10 cellular contexts compared by ENCODE assay signal in genomic region chr6:93424303-93425064, GRCh38. TPM values are rescaled to one million over a fixed set of nuclear protein-coding genes. Genes with fewer than 3 reads are reported as not detected.
DNase-seq lines count a peak whose midpoint lies in the region; ATAC-seq, FAIRE-seq and TF ChIP-seq lines count a peak whose summit lies in the region.
"Had no signal": no experiment of that assay in that cellular context is flagged by ENCODE, and none has a peak within 500 bp of the region (broad histone marks: within the 10 kb centered on the region; RNA-seq: fewer than 3 reads in every experiment).

No MANE protein-coding gene starts in this region.

- no peaks in the 10 kb centered on the region for H4K20me1 ChIP-seq in GM12878 (ENCODE audit: control insufficient read depth, insufficient read depth)

- H3K9me3 ChIP-seq in GM12878 (replicated peaks; ENCODE audit: control insufficient read depth, insufficient read depth, low read length) = no peaks in the 10 kb centered on the region; the same call in 2 of the 3 replicates

- no TSS peak for BruUV-seq in GM12878 (replicated peaks; lab: Mats Ljungman, UMichigan)

- RAD21 ChIA-PET in GM12878 (lab: Charles Lee; ENCODE audit: unreplicated experiment) = interaction anchor here (0.7 to 2.1 kb wide), 4 partner anchors 307 to 613 kb away, joined by 3 to 15 read pairs (median 6); no protein-coding TSS in a partner anchor

- FAIRE-seq in GM12878 (lab: Jason Lieb, UNC) = no peak

- intact Hi-C loops in GM12878 (cut with micrococcal nuclease; ENCODE audit: unreplicated experiment) = loop anchor here (5.0 kb wide), 1 partner anchor 387 kb away; no protein-coding TSS in a partner anchor

- H3K9ac ChIP-seq in GM12878 (ENCODE audit: control insufficient read depth, insufficient read depth, low read length) = no peak overlapping the region

- no peaks in the 10 kb centered on the region for H3K79me2 ChIP-seq in GM12878 (ENCODE audit: control insufficient read depth, insufficient read depth, low read length)

- peak; percentile 66 for ATAC-seq in GM12878

- 21% methylated on average over 2 of the region's 2 CpGs for WGBS in GM12878 (ENCODE audit: insufficient coverage, insufficient replicate concordance, low lambda C conversion rate, missing lambda C conversion rate)

- TF ChIP-seq EP300 in Ishikawa (IDR thresholded peaks at IDR 0.05; ENCODE audit: borderline replicate concordance) (no peak), GM12878 (IDR thresholded peaks at IDR 0.05; ENCODE audit: borderline replicate concordance in 1 of 2, control insufficient read depth in 1 of 2, low read depth in 2 of 2, low read length in 2 of 2) (no peak)

- H3K36me3 ChIP-seq in GM12878 (ENCODE audit: control insufficient read depth in 2 of 2, insufficient read depth in 2 of 2, low read length in 1 of 2) = no peaks in the 10 kb centered on the region

- SMC1A ChIA-PET in GM12878 (lab: Charles Lee; ENCODE audit: uncharacterized antibody, unreplicated experiment) = interaction anchor here (0.7 to 3.9 kb wide), 6 partner anchors 14 to 614 kb away, joined by 3 to 19 read pairs (median 3); no protein-coding TSS in a partner anchor

- H3K4me3 ChIP-seq in GM12878 = no peak overlapping the region

- TF ChIP-seq RAD21 in Ishikawa (IDR thresholded peaks at IDR 0.05; ENCODE audit: low read depth) (peak; percentile 59), GM12878 (IDR thresholded peaks at IDR 0.05; ENCODE audit: insufficient read depth, low read depth, low read length) (peak; percentile 37; the same call in 1 of the 2 replicates)

- H2AFZ ChIP-seq in GM12878 (ENCODE audit: control insufficient read depth, low read depth, low read length) = no peak overlapping the region

- no peak overlapping the region for H3K4me2 ChIP-seq in GM12878 (ENCODE audit: control insufficient read depth, insufficient read depth)

- in situ Hi-C loops in GM12878 (cut with MboI) = no loop called here

- TF ChIP-seq POLR2A in GM12878 (IDR thresholded peaks at IDR 0.05; ENCODE audit: low read depth, low read length) = no peak

- no peak overlapping the region for H3K27ac ChIP-seq in GM12878 (ENCODE audit: control insufficient read depth, insufficient read depth)

- TF ChIP-seq CTCF in GM12878 (IDR thresholded peaks at IDR 0.05 in 2 of 3, conservative IDR thresholded peaks at IDR 0.05 in 1 of 3; ENCODE audit: control insufficient read depth in 2 of 3, extremely low read depth in 1 of 3, insufficient read depth in 1 of 3, low read depth in 3 of 3, low read length in 3 of 3) = peak; percentile 26 to 41 (median 40); a peak in 4 of 6 replicates

- POLR2A ChIA-PET in GM12878 (lab: Charles Lee) = no interaction called here

- H3K4me1 ChIP-seq in GM12878 (ENCODE audit: control insufficient read depth, insufficient read depth, low read length) = no peaks in the 10 kb centered on the region

- DNase-seq in D341Med (ENCODE audit: low spot score) (peak; percentile 9), GM12878 (ENCODE audit: low read depth, low spot score) (no peak), lung microvascular endothelial cell (ENCODE audit: low read depth in 2 of 2) (peak; percentile 12 to 38), NCI-H1930 (lab: John Stamatoyannopoulos, UW) (no peak), GF-D8 (lab: John Stamatoyannopoulos, UW) (no peak)
- no peak for DNase-seq in activated CD8-positive, alpha-beta memory T cell treated with anti-CD3 and anti-CD28 coated beads for 24 hours
- no peak for DNase-seq in activated effector memory CD4-positive, alpha-beta T cell treated with Interleukin-2 at 50 U/mL for 16 hours
- DNase-seq: effector CD8-positive, alpha-beta T cell had no signal

- CTCF ChIA-PET in GM12878 (lab: Yijun Ruan, JAX) = interaction anchor here (0.7 to 3.6 kb wide), 19 partner anchors 13 to 830 kb away, joined by 3 to 35 read pairs (median 3); no protein-coding TSS in a partner anchor

- H3K27me3 ChIP-seq in GM12878 (replicated peaks in 1 of 2; ENCODE audit: control insufficient read depth in 2 of 2, insufficient read depth in 2 of 2, low read length in 1 of 2) = peaks cover 0 to 6% of the 10 kb centered on the region in 2 experiments; a peak in 2 of 4 replicates

TF ChIP-seq in Ishikawa, 13 proteins besides CTCF, POLR2A, EP300 and RAD21 (continues in another document):
- TF ChIP-seq ZBTB7A (IDR thresholded peaks at IDR 0.05; ENCODE audit: low read depth) (no peak), CEBPB (IDR thresholded peaks at IDR 0.05) (no peak)
- TF ChIP-seq, protein P1, sequence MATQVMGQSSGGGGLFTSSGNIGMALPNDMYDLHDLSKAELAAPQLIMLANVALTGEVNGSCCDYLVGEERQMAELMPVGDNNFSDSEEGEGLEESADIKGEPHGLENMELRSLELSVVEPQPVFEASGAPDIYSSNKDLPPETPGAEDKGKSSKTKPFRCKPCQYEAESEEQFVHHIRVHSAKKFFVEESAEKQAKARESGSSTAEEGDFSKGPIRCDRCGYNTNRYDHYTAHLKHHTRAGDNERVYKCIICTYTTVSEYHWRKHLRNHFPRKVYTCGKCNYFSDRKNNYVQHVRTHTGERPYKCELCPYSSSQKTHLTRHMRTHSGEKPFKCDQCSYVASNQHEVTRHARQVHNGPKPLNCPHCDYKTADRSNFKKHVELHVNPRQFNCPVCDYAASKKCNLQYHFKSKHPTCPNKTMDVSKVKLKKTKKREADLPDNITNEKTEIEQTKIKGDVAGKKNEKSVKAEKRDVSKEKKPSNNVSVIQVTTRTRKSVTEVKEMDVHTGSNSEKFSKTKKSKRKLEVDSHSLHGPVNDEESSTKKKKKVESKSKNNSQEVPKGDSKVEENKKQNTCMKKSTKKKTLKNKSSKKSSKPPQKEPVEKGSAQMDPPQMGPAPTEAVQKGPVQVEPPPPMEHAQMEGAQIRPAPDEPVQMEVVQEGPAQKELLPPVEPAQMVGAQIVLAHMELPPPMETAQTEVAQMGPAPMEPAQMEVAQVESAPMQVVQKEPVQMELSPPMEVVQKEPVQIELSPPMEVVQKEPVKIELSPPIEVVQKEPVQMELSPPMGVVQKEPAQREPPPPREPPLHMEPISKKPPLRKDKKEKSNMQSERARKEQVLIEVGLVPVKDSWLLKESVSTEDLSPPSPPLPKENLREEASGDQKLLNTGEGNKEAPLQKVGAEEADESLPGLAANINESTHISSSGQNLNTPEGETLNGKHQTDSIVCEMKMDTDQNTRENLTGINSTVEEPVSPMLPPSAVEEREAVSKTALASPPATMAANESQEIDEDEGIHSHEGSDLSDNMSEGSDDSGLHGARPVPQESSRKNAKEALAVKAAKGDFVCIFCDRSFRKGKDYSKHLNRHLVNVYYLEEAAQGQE (IDR thresholded peaks at IDR 0.05; ENCODE audit: low read depth) = no peak

TF ChIP-seq in GM12878, 131 proteins besides CTCF, POLR2A, EP300 and RAD21:
- no peak for TF ChIP-seq PML (IDR thresholded peaks at IDR 0.05; ENCODE audit: low read length)
- no peak for TF ChIP-seq BHLHE40 (IDR thresholded peaks at IDR 0.05; ENCODE audit: borderline replicate concordance in 1 of 2, low read depth in 2 of 2, low read length in 1 of 2)

RNA-seq across cellular contexts. Expression of gene EPHA7, which starts 5.1 kb away (rescaled TPM):
- total RNA-seq in GM12878 (2013; cell fraction: nucleolus; rRNA removed) = not detected in 2 replicates
- total RNA-seq in GM12878 (2014; rRNA removed) (not detected in 2 replicates), GM12878 (2014; rRNA removed; fragmentation: Illumina TruSeq; extraction: Trizol) (not detected in 2 replicates), GM12878 (2021) (not detected in 2 replicates), lung microvascular endothelial cell (under 0.01 TPM in 2 replicates)
- not detected for polyA plus RNA-seq in GM12878 (2011; ENCODE audit: low read depth)
- polyA plus RNA-seq in GM12878 (2011; rRNA removed) (not detected in 2 replicates), GM12878 (2014; fragmentation: Illumina TruSeq; extraction: Trizol) (not detected in 2 replicates), GM12878 (2014; fragmentation: Nextera tagmentation; extraction: Ambion mirVana) (not detected), GM12878 (2014; rRNA removed) (not detected in 2 replicates), GM12878 (2016; fragmentation: Nextera tagmentation; extraction: Ambion mirVana) (not detected)
- not detected in 2 replicates for polyA plus RNA-seq in GM12878 (2011; cell fraction: cytosol; rRNA removed)
- polyA plus RNA-seq in GM12878 (2011; cell fraction: nucleus; rRNA removed) = not detected in 2 replicates
- not detected in 2 replicates for polyA plus RNA-seq in GM12878 (2012)
- not detected in 2 replicates for polyA minus RNA-seq in GM12878 (2011; rRNA and poly(A)+ RNA removed)
- polyA minus RNA-seq in GM12878 (2011; cell fraction: cytosol; rRNA and poly(A)+ RNA removed) = not detected in 2 replicates
- not detected in 2 replicates for polyA minus RNA-seq in GM12878 (2011; cell fraction: nucleus; rRNA and poly(A)+ RNA removed)
- total RNA-seq: activated CD4-positive, alpha-beta T cell treated with anti-CD3 and anti-CD28 coated beads, Interleukin-2, amount 10 ng/mL, durations not matched to agents 7 days and 5 days had no signal

Comparison
In these comparisons a context has a peak if more than half of its experiments do, and no peak if none do; other contexts are left out.
1. DNase-seq: peak in D341Med (single experiment) and lung microvascular endothelial cell (2 of 2); none in GM12878 (single experiment), NCI-H1930 (0 of 2), GF-D8 (single experiment), activated CD8-positive, alpha-beta memory T cell treated with anti-CD3 and anti-CD28 coated beads for 24 hours (single experiment) and activated effector memory CD4-positive, alpha-beta T cell treated with Interleukin-2 at 50 U/mL for 16 hours (single experiment).